ENCODE assay signal across 12 cellular contexts in the genomic region with DNA sequence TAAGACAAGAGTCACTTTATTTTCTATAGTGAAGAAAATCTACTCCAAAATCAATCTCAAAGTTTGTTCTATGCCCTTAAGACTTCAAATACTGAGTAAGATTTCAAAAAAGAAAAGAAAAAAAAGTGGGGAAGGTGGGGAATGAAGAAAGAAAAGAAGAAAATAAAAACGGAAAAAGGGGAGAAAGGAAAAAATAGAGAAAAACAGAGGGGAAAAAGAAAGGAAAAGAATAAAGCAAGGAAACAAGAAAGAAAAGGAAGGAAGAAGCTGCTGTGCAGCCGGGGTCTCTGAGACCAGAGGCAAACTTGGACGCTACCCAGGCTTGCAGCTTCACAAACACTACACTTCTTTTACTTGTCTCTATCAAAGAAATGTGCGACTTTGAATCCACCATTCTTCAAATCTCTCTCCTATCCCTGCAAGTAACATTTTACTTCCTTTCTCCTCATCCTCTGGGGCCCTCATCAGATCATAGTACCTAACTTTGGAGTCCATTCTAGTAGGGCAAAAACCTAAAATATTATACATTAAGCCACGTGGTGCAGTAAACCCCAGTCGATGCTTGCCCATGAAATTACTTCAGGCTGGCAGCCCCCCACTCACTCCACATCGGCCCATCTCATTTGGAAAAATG.
DNase-seq lines count a peak whose midpoint lies in the region; ATAC-seq and TF ChIP-seq lines count a peak whose summit lies in the region.
"Had no signal": no experiment of that assay in that cellular context is flagged by ENCODE, and none has a peak within 500 bp of the region (broad histone marks: within the 10 kb centered on the region; RNA-seq: fewer than 3 reads in every experiment).

No MANE protein-coding gene starts in this region.

- H3K27me3 Mint-ChIP-seq in CD14-positive monocyte (ENCODE audit: low read depth in 3 of 3), result peaks cover 0 to 4% (median 0%) of the 10 kb centered on the region in 3 donors
- peaks cover 21% of the 10 kb centered on the region for H3K27me3 Mint-ChIP-seq in IgD-negative memory B cell
- no peaks in the 10 kb centered on the region for H3K27me3 Mint-ChIP-seq in chondrocyte (ENCODE audit: low read depth)
- no peaks in the 10 kb centered on the region for H3K27me3 Mint-ChIP-seq in natural killer cell treated with Interleukin-12 subunit alpha and Interleukin-12 subunit beta and Interleukin-15 and Interleukin-18, amount 100 ng/mL, for 72 hours

- H3K36me3 Mint-ChIP-seq in CD14-positive monocyte, result peaks cover 16 to 22% of the 10 kb centered on the region in 2 donors
- no peaks in the 10 kb centered on the region for H3K36me3 Mint-ChIP-seq in IgD-negative memory B cell
- H3K36me3 Mint-ChIP-seq in chondrocyte (ENCODE audit: low read depth), result no peaks in the 10 kb centered on the region
- H3K36me3 Mint-ChIP-seq in natural killer cell treated with Interleukin-12 subunit alpha and Interleukin-12 subunit beta and Interleukin-15 and Interleukin-18, amount 100 ng/mL, for 72 hours, result no peaks in the 10 kb centered on the region

- H3K9me3 Mint-ChIP-seq in CD14-positive monocyte (no peaks in the 10 kb centered on the region), IgD-negative memory B cell (peaks cover 0 to 1% (median 0%) of the 10 kb centered on the region in 3 donors), chondrocyte (ENCODE audit: low read depth) (no peaks in the 10 kb centered on the region)
- no peaks in the 10 kb centered on the region for H3K9me3 Mint-ChIP-seq in natural killer cell treated with Interleukin-12 subunit alpha and Interleukin-12 subunit beta and Interleukin-15 and Interleukin-18, amount 100 ng/mL, for 72 hours

- DNase-seq in CD14-positive monocyte (ENCODE audit: low spot score), result no peak
- no peak for DNase-seq in chondrocyte (ENCODE audit: low spot score)
- no peak for DNase-seq in natural killer cell treated with Interleukin-12 subunit alpha and Interleukin-12 subunit beta and Interleukin-15 and Interleukin-18, amount 100 ng/mL, for 72 hours (ENCODE audit: low spot score)
- DNase-seq in D341Med (ENCODE audit: low spot score), result no peak
- no peak for DNase-seq in NCI-H524 treated with DMSO at 0.1 percent for 48 hours (lab: John Stamatoyannopoulos, UW)
- DNase-seq: effector CD4-positive, alpha-beta T cell; GM23248; NCI-H1930; SIG-M5 had no signal

- no peak for TF ChIP-seq CTCF in CD14-positive monocyte (IDR thresholded peaks at IDR 0.05)
- no peak for TF ChIP-seq CTCF in chondrocyte (IDR thresholded peaks at IDR 0.05)

- intact Hi-C loops in CD14-positive monocyte (cut with micrococcal nuclease), result loop anchor here in 1 of 2 donors (10.0 kb wide), 1 partner anchor 281 kb away; a partner anchor contains a TSS

- peaks cover 32% of the 10 kb centered on the region for H3K4me1 Mint-ChIP-seq in CD14-positive monocyte
- H3K4me1 Mint-ChIP-seq in IgD-negative memory B cell, result peaks cover 7 to 34% (median 32%) of the 10 kb centered on the region in 3 donors
- peaks cover 92% of the 10 kb centered on the region for H3K4me1 Mint-ChIP-seq in chondrocyte (ENCODE audit: low read depth)
- H3K4me1 Mint-ChIP-seq in natural killer cell treated with Interleukin-12 subunit alpha and Interleukin-12 subunit beta and Interleukin-15 and Interleukin-18, amount 100 ng/mL, for 72 hours (ENCODE audit: low read depth in 2 of 2), result peaks cover 40 to 62% of the 10 kb centered on the region in 2 donors

- H3K27ac Mint-ChIP-seq in CD14-positive monocyte (peak overlapping the region in 5 of 7 donors; percentile 5 to 67 (median 16)), IgD-negative memory B cell (peak overlapping the region in 1 of 3 donors; percentile 10), chondrocyte (ENCODE audit: unreplicated experiment) (peak overlapping the region; percentile 94)
- H3K27ac Mint-ChIP-seq in natural killer cell treated with Interleukin-12 subunit alpha and Interleukin-12 subunit beta and Interleukin-15 and Interleukin-18, amount 100 ng/mL, for 72 hours, result peak overlapping the region; percentile 0 to 93

- no peak overlapping the region for H3K4me3 Mint-ChIP-seq in CD14-positive monocyte
- H3K4me3 Mint-ChIP-seq in IgD-negative memory B cell, result peak overlapping the region; percentile 24 to 84 (median 66)
- H3K4me3 Mint-ChIP-seq in chondrocyte (ENCODE audit: unreplicated experiment), result peak overlapping the region; percentile 83
- H3K4me3 Mint-ChIP-seq in natural killer cell treated with Interleukin-12 subunit alpha and Interleukin-12 subunit beta and Interleukin-15 and Interleukin-18, amount 100 ng/mL, for 72 hours, result peak overlapping the region; percentile 17

- no peak for ATAC-seq in natural killer cell treated with Interleukin-12 subunit alpha and Interleukin-12 subunit beta and Interleukin-15 and Interleukin-18, amount 100 ng/mL, for 72 hours
- ATAC-seq in GM18867 (IDR thresholded peaks at IDR 0.05; ENCODE audit: unreplicated experiment) (no peak), GM19452 (IDR thresholded peaks at IDR 0.05; ENCODE audit: unreplicated experiment) (no peak)

Comparison
In these comparisons a context has a peak if more than half of its experiments do, and no peak if none do; other contexts are left out.
1. H3K4me3 Mint-ChIP-seq: peak in IgD-negative memory B cell (4 of 4), chondrocyte (single experiment) and natural killer cell treated with Interleukin-12 subunit alpha and Interleukin-12 subunit beta and Interleukin-15 and Interleukin-18, amount 100 ng/mL, for 72 hours (single experiment); none in CD14-positive monocyte (0 of 2).